ENCODE assay signal across 26 cellular contexts in the genomic region with DNA sequence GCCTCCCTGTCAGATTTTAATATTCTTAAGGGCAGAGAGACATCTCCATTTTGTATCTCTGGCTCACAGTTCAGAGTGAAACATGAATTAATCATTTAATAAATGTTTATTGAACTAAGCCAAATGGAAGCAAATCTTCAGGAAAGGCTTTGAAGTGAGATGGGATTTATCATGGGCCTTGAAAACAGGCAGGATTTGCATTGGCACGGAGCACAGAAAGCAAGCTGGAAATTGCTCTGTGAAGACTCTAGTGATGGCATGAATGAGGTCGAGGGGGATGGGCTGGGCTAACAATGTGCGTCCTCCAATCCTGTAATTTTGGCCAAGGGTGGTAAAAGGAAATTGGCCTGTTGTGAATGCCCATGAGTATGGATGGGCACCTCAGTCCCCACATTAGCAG.
"Had no signal": no experiment of that assay in that cellular context is flagged by ENCODE, and none has a peak within 500 bp of the region (broad histone marks: within the 10 kb centered on the region; RNA-seq: fewer than 3 reads in every experiment).

No MANE protein-coding gene starts in this region.

- DNase-seq: colonic mucosa; effector CD8-positive, alpha-beta T cell; endodermal cell; esophagus squamous epithelium; foreskin melanocyte; glutamatergic neuron; heart right ventricle; hippocampal formation; left cardiac atrium; left lung; mesenchymal stem cell; midbrain; naive thymus-derived CD4-positive, alpha-beta T cell; occipital lobe; ovary; posterior cingulate gyrus; psoas muscle; right cardiac atrium; spleen; stimulated activated CD4-positive, alpha-beta T cell treated with anti-CD3 and anti-CD28 coated beads, Interleukin-4, amount 100 ng/mL, for 4 hours; stimulated activated naive CD8-positive, alpha-beta T cell treated with anti-CD3 and anti-CD28 coated beads, Interleukin-15, Interleukin-2, amounts not matched to agents 100 U/mL and 50 U/mL, for 24 hours; substantia nigra; testis; tibial artery had no signal

- H3K27ac ChIP-seq: colonic mucosa, esophagus squamous epithelium, heart right ventricle, left lung, ovary, psoas muscle, skin epidermis, spleen, testis, tibial artery had no signal

- H3K4me3 ChIP-seq: colonic mucosa, esophagus squamous epithelium, heart right ventricle, left lung, ovary, psoas muscle, skin epidermis, spleen, testis, tibial artery had no signal

- H3K4me1 ChIP-seq: colonic mucosa, esophagus squamous epithelium, heart right ventricle, left lung, psoas muscle, spleen, testis, tibial artery had no signal

- H3K36me3 ChIP-seq: colonic mucosa, esophagus squamous epithelium, heart right ventricle, left lung, ovary, spleen, tibial artery had no signal

- H3K27me3 ChIP-seq: colonic mucosa, esophagus squamous epithelium, left lung, ovary, spleen, testis, tibial artery had no signal

- ATAC-seq: heart right ventricle; left cardiac atrium; left lung; naive thymus-derived CD4-positive, alpha-beta T cell; psoas muscle; right cardiac atrium; stimulated activated memory B cell treated with anti-CD40 and anti-IgM and Interleukin-4, amounts not matched to agents 10 μg/mL and 1 μg/mL and 100 μg/mL, for 72 hours; stimulated activated naive CD8-positive, alpha-beta T cell treated with anti-CD3 and anti-CD28 coated beads, Interleukin-15, Interleukin-2, amounts not matched to agents 100 U/mL and 50 U/mL, for 24 hours had no signal

- H3K9me3 ChIP-seq: colonic mucosa, heart right ventricle, left lung, ovary, psoas muscle, spleen, testis, tibial artery had no signal
